ENCODE assay signal across 12 cellular contexts in the genomic region with DNA sequence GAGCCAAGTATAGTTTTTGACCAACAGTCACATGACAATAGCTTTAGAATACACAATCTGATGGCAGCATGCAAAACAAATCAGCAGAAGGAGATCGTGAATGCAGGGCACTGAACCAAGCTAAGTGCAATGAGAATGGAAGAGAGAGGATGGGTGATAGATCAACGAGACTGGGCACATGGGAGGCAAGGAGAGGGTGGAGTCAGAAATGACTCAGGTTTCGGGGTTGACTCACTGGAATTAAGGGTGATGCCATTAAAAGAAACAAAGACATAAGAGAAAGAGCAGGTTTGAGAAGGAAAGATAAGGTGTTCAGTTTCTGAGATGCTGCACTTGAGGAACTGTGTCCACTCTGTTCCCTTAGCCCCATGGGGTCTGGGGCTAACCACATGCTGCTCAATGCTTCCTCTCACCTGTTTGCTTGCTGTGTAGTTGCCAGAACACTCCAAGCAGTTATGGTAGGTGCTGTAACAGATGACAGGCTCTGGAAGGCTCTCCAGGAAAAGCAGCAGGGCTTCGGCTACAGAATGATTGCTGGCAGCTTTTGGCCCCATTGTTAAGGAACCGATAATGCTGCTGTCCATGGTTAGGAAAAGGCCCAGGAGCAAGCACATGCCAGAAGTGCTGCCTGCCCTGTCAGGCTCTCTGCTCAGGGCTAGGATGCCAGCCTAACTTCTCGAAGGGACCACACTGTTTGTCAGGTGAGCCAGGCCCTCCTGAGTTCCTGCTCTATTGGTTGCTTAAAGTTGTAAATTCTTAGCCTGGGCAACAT. TPM values are rescaled to one million over a fixed set of nuclear protein-coding genes. Genes with fewer than 3 reads are reported as not detected.
A peak's percentile ranks its signal among the peaks of the same experiment; 100 is the strongest.
DNase-seq lines count a peak whose midpoint lies in the region; ATAC-seq and TF ChIP-seq lines count a peak whose summit lies in the region.
"Had no signal": no experiment of that assay in that cellular context is flagged by ENCODE, and none has a peak within 500 bp of the region (broad histone marks: within the 10 kb centered on the region; RNA-seq: fewer than 3 reads in every experiment).

No MANE protein-coding gene starts in this region.

- peaks cover 60% of the 10 kb centered on the region for H3K36me3 Mint-ChIP-seq in CD8-positive, alpha-beta T cell
- H3K36me3 Mint-ChIP-seq: IgD-negative memory B cell had no signal

- no peaks in the 10 kb centered on the region for H3K27me3 Mint-ChIP-seq in CD8-positive, alpha-beta T cell (ENCODE audit: low read depth)
- H3K27me3 Mint-ChIP-seq: IgD-negative memory B cell, naive B cell had no signal

- intact Hi-C loops in CD8-positive, alpha-beta T cell (cut with DNase I, micrococcal nuclease): no loop called here

- no peak overlapping the region for H3K4me3 Mint-ChIP-seq in CD8-positive, alpha-beta T cell

- TF ChIP-seq CTCF in CD8-positive, alpha-beta T cell (IDR thresholded peaks at IDR 0.05): no peak

- POLR2A ChIA-PET in CD8-positive, alpha-beta T cell (lab: Charles Lee): interaction anchor here (1.2 kb wide), 1 partner anchor 57 kb away, joined by 4 read pairs; a partner anchor contains a TSS

- DNase-seq in EH (ENCODE audit: low read depth): peak; percentile 33
- DNase-seq in LoVo (ENCODE audit: low spot score): peak; percentile 55
- DNase-seq in amniotic epithelial cell (ENCODE audit: low read depth): peak; percentile 49
- DNase-seq in stimulated activated CD4-positive, alpha-beta T cell treated with anti-CD3 and anti-CD28 coated beads, Interleukin-1b, Interleukin-23, amount 100 ng/mL, for 48 hours: peak; percentile 63
- no peak for DNase-seq in mucosa of gallbladder (ENCODE audit: low spot score)
- no peak for DNase-seq in SW 1271 (lab: John Stamatoyannopoulos, UW)
- no peak for DNase-seq in CD8-positive, alpha-beta T cell
- DNase-seq: naive B cell, T1000 had no signal

- H3K9me3 Mint-ChIP-seq in CD8-positive, alpha-beta T cell: no peaks in the 10 kb centered on the region
- H3K9me3 Mint-ChIP-seq: IgD-negative memory B cell, naive B cell had no signal

- no peaks in the 10 kb centered on the region for H3K4me1 ChIP-seq in CD8-positive, alpha-beta T cell (ENCODE audit: insufficient read depth, low read length)

- H3K4me1 Mint-ChIP-seq in CD8-positive, alpha-beta T cell (ENCODE audit: low read depth): no peaks in the 10 kb centered on the region
- H3K4me1 Mint-ChIP-seq: IgD-negative memory B cell had no signal

- no peak overlapping the region for H3K27ac ChIP-seq in CD8-positive, alpha-beta T cell (ENCODE audit: low read depth, low read length)
- H3K27ac ChIP-seq: hepatocyte had no signal

- no peak overlapping the region for H3K4me3 ChIP-seq in CD8-positive, alpha-beta T cell (ENCODE audit: low read depth, low read length)
- H3K4me3 ChIP-seq: hepatocyte had no signal

- H3K27me3 ChIP-seq in CD8-positive, alpha-beta T cell (ENCODE audit: insufficient read depth, low read length): no peaks in the 10 kb centered on the region
- H3K27me3 ChIP-seq: hepatocyte had no signal

- no peak overlapping the region for H3K27ac Mint-ChIP-seq in CD8-positive, alpha-beta T cell
- H3K27ac Mint-ChIP-seq: IgD-negative memory B cell had no signal

- no peak for ATAC-seq in CD8-positive, alpha-beta T cell
- ATAC-seq in HG03565 (IDR thresholded peaks at IDR 0.05; ENCODE audit: unreplicated experiment): no peak

- CTCF ChIA-PET in CD8-positive, alpha-beta T cell (lab: Charles Lee): no interaction called here

- peaks cover 25% of the 10 kb centered on the region for H3K36me3 ChIP-seq in CD8-positive, alpha-beta T cell (ENCODE audit: insufficient read depth, low read length)

- H3K9me3 ChIP-seq in CD8-positive, alpha-beta T cell (ENCODE audit: low read length): no peaks in the 10 kb centered on the region

RNA-seq across cellular contexts. Expression of a gene that starts 6.1 kb away (rescaled TPM):
- total RNA-seq in mucosa of gallbladder: 18.6 TPM
- total RNA-seq in CD8-positive, alpha-beta T cell: 10 to 100 TPM; 30.3 to 30.8 TPM

RNA-seq across cellular contexts. Expression of a gene that starts 57.5 kb away (rescaled TPM):
- total RNA-seq in mucosa of gallbladder: 11.5 TPM
- 10 to 100 TPM; 31.6 to 32.8 TPM for total RNA-seq in CD8-positive, alpha-beta T cell

RNA-seq across cellular contexts. Expression of a gene that starts 57.9 kb away (rescaled TPM):
- 69.6 TPM for total RNA-seq in mucosa of gallbladder
- 10 to 100 TPM; 13.8 to 14.8 TPM for total RNA-seq in CD8-positive, alpha-beta T cell

Comparison
In these comparisons a context has a peak if more than half of its experiments do, and no peak if none do; other contexts are left out.
1. DNase-seq: peak in EH (single experiment), LoVo (single experiment), amniotic epithelial cell (single experiment) and stimulated activated CD4-positive, alpha-beta T cell treated with anti-CD3 and anti-CD28 coated beads, Interleukin-1b, Interleukin-23, amount 100 ng/mL, for 48 hours (single experiment); none in mucosa of gallbladder (single experiment), SW 1271 (0 of 2) and CD8-positive, alpha-beta T cell (0 of 7).